14 cellular contexts compared by ENCODE assay signal in genomic region chr17:66450857-66451158, GRCh38.
"Had no signal": no experiment of that assay in that cellular context is flagged by ENCODE, and none has a peak within 500 bp of the region (broad histone marks: within the 10 kb centered on the region; RNA-seq: fewer than 3 reads in every experiment).

No MANE protein-coding gene starts in this region.

- DNase-seq: activated gamma-delta T cell; amniotic stem cell; central memory CD4-positive, alpha-beta T cell; effector CD8-positive, alpha-beta T cell; foreskin melanocyte; heart left ventricle; mammary epithelial cell; nucleus accumbens; substantia nigra had no signal

- H3K27me3 Mint-ChIP-seq: natural killer cell treated with Interleukin-12 subunit alpha and Interleukin-12 subunit beta and Interleukin-15 and Interleukin-18, amount 100 ng/mL, for 72 hours; progenitor cell of endocrine pancreas had no signal

- H3K27ac Mint-ChIP-seq: natural killer cell treated with Interleukin-12 subunit alpha and Interleukin-12 subunit beta and Interleukin-15 and Interleukin-18, amount 100 ng/mL, for 72 hours; progenitor cell of endocrine pancreas; stimulated activated effector memory CD8-positive, alpha-beta T cell treated with anti-CD3 and anti-CD28 coated beads, Interleukin-12 subunit alpha, Interleukin-12 subunit beta, amount 100 ng/mL, for 72 hours had no signal

- H3K9me3 Mint-ChIP-seq: natural killer cell treated with Interleukin-12 subunit alpha and Interleukin-12 subunit beta and Interleukin-15 and Interleukin-18, amount 100 ng/mL, for 72 hours; stimulated activated effector memory CD8-positive, alpha-beta T cell treated with anti-CD3 and anti-CD28 coated beads, Interleukin-12 subunit alpha, Interleukin-12 subunit beta, amount 100 ng/mL, for 72 hours had no signal

- H3K4me3 Mint-ChIP-seq: natural killer cell treated with Interleukin-12 subunit alpha and Interleukin-12 subunit beta and Interleukin-15 and Interleukin-18, amount 100 ng/mL, for 72 hours; stimulated activated effector memory CD8-positive, alpha-beta T cell treated with anti-CD3 and anti-CD28 coated beads, Interleukin-12 subunit alpha, Interleukin-12 subunit beta, amount 100 ng/mL, for 72 hours had no signal

- H3K36me3 Mint-ChIP-seq: natural killer cell treated with Interleukin-12 subunit alpha and Interleukin-12 subunit beta and Interleukin-15 and Interleukin-18, amount 100 ng/mL, for 72 hours; stimulated activated effector memory CD8-positive, alpha-beta T cell treated with anti-CD3 and anti-CD28 coated beads, Interleukin-12 subunit alpha, Interleukin-12 subunit beta, amount 100 ng/mL, for 72 hours had no signal

- ATAC-seq: body of pancreas; heart left ventricle; natural killer cell treated with Interleukin-12 subunit alpha and Interleukin-12 subunit beta and Interleukin-15 and Interleukin-18, amount 100 ng/mL, for 72 hours; right cardiac atrium; stimulated activated effector memory CD8-positive, alpha-beta T cell treated with anti-CD3 and anti-CD28 coated beads, Interleukin-12 subunit alpha, Interleukin-12 subunit beta, amount 100 ng/mL, for 72 hours had no signal
